Comparison of ENCODE assay signal across 12 cellular contexts in the genomic region with DNA sequence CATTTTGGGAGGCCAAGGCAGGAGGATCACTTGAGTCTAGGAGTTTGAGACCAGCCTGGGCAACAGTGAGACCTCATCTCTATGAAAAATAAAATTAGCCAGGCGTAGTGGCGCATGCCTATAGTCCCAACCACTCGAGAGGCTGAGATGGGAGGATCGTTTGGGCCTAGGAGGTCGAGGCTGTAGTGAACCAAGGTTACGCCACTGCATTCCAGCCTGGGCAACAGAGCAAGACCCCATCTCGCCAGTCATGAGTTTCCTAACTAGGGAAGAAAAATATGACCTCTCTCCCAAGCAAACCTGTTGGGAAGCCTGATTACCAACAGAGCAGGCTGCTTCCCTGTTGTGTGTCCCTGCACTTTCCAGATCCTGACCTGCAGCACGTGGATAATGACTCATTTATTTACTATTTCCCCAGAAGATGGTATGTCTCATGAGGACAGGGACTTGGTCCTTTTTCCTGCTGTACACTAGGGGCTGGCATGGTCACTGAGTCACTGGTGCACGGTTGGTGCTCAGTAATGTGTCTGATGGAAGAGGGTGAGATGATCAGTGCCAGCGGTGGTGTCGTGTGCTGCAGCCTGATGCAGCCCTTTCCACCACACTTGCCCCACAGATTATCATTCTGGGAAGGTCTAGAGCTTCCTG. TPM values are rescaled to one million over a fixed set of nuclear protein-coding genes. Genes with fewer than 3 reads are reported as not detected.
A peak's percentile ranks its signal among the peaks of the same experiment; 100 is the strongest.
DNase-seq lines count a peak whose midpoint lies in the region; ATAC-seq, FAIRE-seq and TF ChIP-seq lines count a peak whose summit lies in the region.
"Had no signal": no experiment of that assay in that cellular context is flagged by ENCODE, and none has a peak within 500 bp of the region (broad histone marks: within the 10 kb centered on the region; RNA-seq: fewer than 3 reads in every experiment).

No MANE protein-coding gene starts in this region.

- no peaks in the 10 kb centered on the region for H4K20me1 ChIP-seq in HepG2 (ENCODE audit: insufficient read depth, low read length)

- intact Hi-C loops in HepG2 (cut with micrococcal nuclease; ENCODE audit: unreplicated experiment): loop anchor here (10.0 kb wide), 1 partner anchor 187 kb away; a partner anchor contains a TSS
- intact Hi-C loops in testis (cut with DNase I; ENCODE audit: low total_unique reads): no loop called here
- intact Hi-C loops in activated T-helper 2 cell treated with anti-CD3 and anti-CD28 coated beads, Interferon-gamma antibody, Interleukin-2, Interleukin-4, amounts not matched to agents 10 μg/mL and 5 μg/mL and 100 μg/mL, durations not matched to agents 14 hours and 24 hours and 36 hours (cut with micrococcal nuclease): no loop called here

- H3K79me2 ChIP-seq in HepG2 (ENCODE audit: insufficient read depth, low read length): no peaks in the 10 kb centered on the region

- H3K27ac ChIP-seq in caudate nucleus (ENCODE audit: low read depth, low read length): peak overlapping the region; percentile 92
- no peak overlapping the region for H3K27ac ChIP-seq in HepG2 (ENCODE audit: extremely low read length, insufficient read depth, low read length)
- peak overlapping the region; percentile 24 to 83 for H3K27ac ChIP-seq in testis

- no peak for ATAC-seq in HepG2
- ATAC-seq in GM21723 (IDR thresholded peaks at IDR 0.05; ENCODE audit: unreplicated experiment): no peak

- no peaks in the 10 kb centered on the region for H3K9me3 Mint-ChIP-seq in glutamatergic neuron (ENCODE audit: unreplicated experiment)
- no peaks in the 10 kb centered on the region for H3K9me3 Mint-ChIP-seq in activated T-helper 2 cell treated with anti-CD3 and anti-CD28 coated beads, Interferon-gamma antibody, Interleukin-2, Interleukin-4, amounts not matched to agents 10 μg/mL and 5 μg/mL and 100 μg/mL, durations not matched to agents 14 hours and 24 hours and 36 hours
- H3K9me3 Mint-ChIP-seq: nephron had no signal

- H3K27me3 ChIP-seq in HepG2 (ENCODE audit: control insufficient read depth in 1 of 2, insufficient read depth in 2 of 2, low read length in 2 of 2): no peaks in the 10 kb centered on the region
- H3K27me3 ChIP-seq in testis: no peaks in the 10 kb centered on the region

- DNase-seq in DMS53 (lab: John Stamatoyannopoulos, UW) (peak; percentile 26), DMS53 treated with DMSO at 0.1 percent for 48 hours (lab: John Stamatoyannopoulos, UW; ENCODE audit: unreplicated experiment) (no peak), caudate nucleus (lab: John Stamatoyannopoulos, UW) (no peak), HepG2 (ENCODE audit: low spot score) (no peak), testis (no peak), glutamatergic neuron (no peak)
- DNase-seq in activated T-helper 2 cell treated with anti-CD3 and anti-CD28 coated beads, Interferon-gamma antibody, Interleukin-2, Interleukin-4, amounts not matched to agents 10 μg/mL and 5 μg/mL and 100 μg/mL, durations not matched to agents 14 hours and 24 hours and 36 hours (ENCODE audit: low spot score): no peak
- DNase-seq: NCI-H226 had no signal

- no peaks in the 10 kb centered on the region for H3K36me3 Mint-ChIP-seq in glutamatergic neuron (ENCODE audit: unreplicated experiment)
- H3K36me3 Mint-ChIP-seq in activated T-helper 2 cell treated with anti-CD3 and anti-CD28 coated beads, Interferon-gamma antibody, Interleukin-2, Interleukin-4, amounts not matched to agents 10 μg/mL and 5 μg/mL and 100 μg/mL, durations not matched to agents 14 hours and 24 hours and 36 hours (ENCODE audit: low read depth): peaks cover 75% of the 10 kb centered on the region

- TF ChIP-seq EP300 in HepG2 (IDR thresholded peaks at IDR 0.05; ENCODE audit: low read depth in 2 of 2, low read length in 2 of 2): 0 out of 4 replicates have a peak, but pooled peaks of 1 of the 2 experiments have one; percentile 21
- TF ChIP-seq EP300 in HepG2 (CRISPR knock-in tag; IDR thresholded peaks at IDR 0.05; ENCODE audit: borderline replicate concordance): no peak

- FAIRE-seq in HepG2 (lab: Jason Lieb, UNC): no peak
- FAIRE-seq: frontal cortex, G401.6 had no signal

- no peak for TF ChIP-seq RAD21 in HepG2 (CRISPR knock-in tag; IDR thresholded peaks at IDR 0.05)

- no peak overlapping the region for H2AFZ ChIP-seq in HepG2 (ENCODE audit: low read length)

- POLR2A ChIA-PET in HepG2 (lab: Yijun Ruan, JAX): interaction anchor here (0.7 to 2.5 kb wide), 4 partner anchors 18 to 69 kb away, joined by 3 to 11 read pairs (median 4); a partner anchor contains a TSS

- H3K9me3 ChIP-seq in HepG2 (ENCODE audit: low read length) (no peaks in the 10 kb centered on the region), testis (no peaks in the 10 kb centered on the region)

- no peak overlapping the region for H3K9ac ChIP-seq in HepG2 (ENCODE audit: insufficient read depth, low read depth, low read length)

- H3K4me1 ChIP-seq in HepG2 (ENCODE audit: insufficient read depth, low read length) (peaks cover 32% of the 10 kb centered on the region), testis (peaks cover 26% of the 10 kb centered on the region)

- in situ Hi-C loops in HepG2 (cut with HindIII; ENCODE audit: extremely low pct_ligation_motif_present, low pct_unique_long_range_greater_than_20kb): no loop called here

- peaks cover 51 to 89% of the 10 kb centered on the region in 2 experiments for H3K36me3 ChIP-seq in HepG2 (replicated peaks in 1 of 2; ENCODE audit: control insufficient read depth in 1 of 2, insufficient read depth in 2 of 2, low read length in 2 of 2)
- no peaks in the 10 kb centered on the region for H3K36me3 ChIP-seq in testis (ENCODE audit: low read depth, missing control alignments)

- H3K27ac Mint-ChIP-seq in glutamatergic neuron (ENCODE audit: unreplicated experiment): no peak overlapping the region
- no peak overlapping the region for H3K27ac Mint-ChIP-seq in activated T-helper 2 cell treated with anti-CD3 and anti-CD28 coated beads, Interferon-gamma antibody, Interleukin-2, Interleukin-4, amounts not matched to agents 10 μg/mL and 5 μg/mL and 100 μg/mL, durations not matched to agents 14 hours and 24 hours and 36 hours
- H3K27ac Mint-ChIP-seq: nephron had no signal

- H3K4me3 ChIP-seq in HepG2 (replicated peaks in 1 of 3; ENCODE audit: insufficient read depth in 1 of 3, low read depth in 2 of 3, low read length in 3 of 3) (no peak overlapping the region), testis (no peak overlapping the region)

- WGBS in HepG2 (ENCODE audit: low lambda C conversion rate): 91% methylated on average over 10 of the region's 11 CpGs
- WGBS in testis, 2 donors: 89 to 92% methylated on average over 11 of the region's 11 CpGs

- no peak for TF ChIP-seq CTCF in HepG2 (CRISPR knock-in tag; IDR thresholded peaks at IDR 0.05)
- no peak for TF ChIP-seq CTCF in testis (IDR thresholded peaks at IDR 0.05)
- no peak for TF ChIP-seq CTCF in glutamatergic neuron (IDR thresholded peaks at IDR 0.05; ENCODE audit: partially characterized antibody, unreplicated experiment)

- H3K4me2 ChIP-seq in HepG2 (ENCODE audit: low read depth, low read length): no peak overlapping the region

- no peak for TF ChIP-seq POLR2A in HepG2 (IDR thresholded peaks at IDR 0.05; ENCODE audit: insufficient read depth in 1 of 2, low read depth in 2 of 2, low read length in 2 of 2)
- no peak for TF ChIP-seq POLR2A in testis (IDR thresholded peaks at IDR 0.05)

- no TSS peak for BruUV-seq in HepG2 (replicated peaks; lab: Mats Ljungman, UMichigan)

- CTCF ChIA-PET in HepG2 (lab: Yijun Ruan, JAX; ENCODE audit: low intra/inter-chr PET ratio, low total read pairs): interaction anchor here (1.0 kb wide), 1 partner anchor 44 kb away, joined by 4 read pairs; a partner anchor contains a TSS

- no peaks in the 10 kb centered on the region for H3K27me3 Mint-ChIP-seq in glutamatergic neuron (ENCODE audit: unreplicated experiment)
- no peaks in the 10 kb centered on the region for H3K27me3 Mint-ChIP-seq in activated T-helper 2 cell treated with anti-CD3 and anti-CD28 coated beads, Interferon-gamma antibody, Interleukin-2, Interleukin-4, amounts not matched to agents 10 μg/mL and 5 μg/mL and 100 μg/mL, durations not matched to agents 14 hours and 24 hours and 36 hours (ENCODE audit: low read depth)

- no peak overlapping the region for H3K4me3 Mint-ChIP-seq in glutamatergic neuron (ENCODE audit: unreplicated experiment)
- no peak overlapping the region for H3K4me3 Mint-ChIP-seq in activated T-helper 2 cell treated with anti-CD3 and anti-CD28 coated beads, Interferon-gamma antibody, Interleukin-2, Interleukin-4, amounts not matched to agents 10 μg/mL and 5 μg/mL and 100 μg/mL, durations not matched to agents 14 hours and 24 hours and 36 hours (ENCODE audit: low read depth)
- H3K4me3 Mint-ChIP-seq: nephron had no signal

- no peaks in the 10 kb centered on the region for H3K4me1 Mint-ChIP-seq in glutamatergic neuron (ENCODE audit: low read depth, unreplicated experiment)
- H3K4me1 Mint-ChIP-seq in activated T-helper 2 cell treated with anti-CD3 and anti-CD28 coated beads, Interferon-gamma antibody, Interleukin-2, Interleukin-4, amounts not matched to agents 10 μg/mL and 5 μg/mL and 100 μg/mL, durations not matched to agents 14 hours and 24 hours and 36 hours (ENCODE audit: low read depth): peaks cover 1% of the 10 kb centered on the region
- H3K4me1 Mint-ChIP-seq: nephron had no signal

RNA-seq across cellular contexts. Expression of a gene that starts 30.8 kb away (rescaled TPM):
- total RNA-seq in HepG2 (2016; rRNA removed; fragmentation: Illumina TruSeq; extraction: Trizol) (142 and 194 TPM in 2 replicates), testis (10 to 100 TPM; 76.1 to 79.0 TPM), glutamatergic neuron (ENCODE audit: unreplicated experiment) (96.5 TPM)
- total RNA-seq in HepG2 (2016; cell fraction: cytosol; rRNA removed; fragmentation: Illumina TruSeq; extraction: Trizol; ENCODE audit: low read depth): 26.5 and 28.3 TPM in 2 replicates
- total RNA-seq in HepG2 (2016; cell fraction: insoluble cytoplasmic fraction; rRNA removed; fragmentation: Illumina TruSeq; extraction: Trizol): 140 and 195 TPM in 2 replicates
- 38.6 and 40.6 TPM in 2 replicates for total RNA-seq in HepG2 (2016; cell fraction: membrane; rRNA removed; fragmentation: Illumina TruSeq; extraction: Trizol)
- 107 and 123 TPM in 2 replicates for total RNA-seq in HepG2 (2016; cell fraction: nucleus; rRNA removed; fragmentation: Illumina TruSeq; extraction: Trizol)
- polyA plus RNA-seq in HepG2 (2011; rRNA removed) (71.9 and 75.7 TPM in 2 replicates), testis (ENCODE audit: insufficient read depth, low read depth, low replicate concordance) (143 TPM)
- polyA plus RNA-seq in HepG2 (2011; cell fraction: cytosol; rRNA removed): 38.6 and 40.9 TPM in 2 replicates
- polyA plus RNA-seq in HepG2 (2011; cell fraction: nucleus; rRNA removed): 44.4 and 51.3 TPM in 2 replicates
- polyA plus RNA-seq in HepG2 (2012): 109 and 117 TPM in 2 replicates
- 13.3 and 16.4 TPM in 2 replicates for polyA plus RNA-seq in HepG2 (2016; cell fraction: cytosol; fragmentation: Illumina TruSeq; extraction: Trizol; ENCODE audit: low read depth)
- polyA plus RNA-seq in HepG2 (2016; cell fraction: insoluble cytoplasmic fraction; fragmentation: Illumina TruSeq; extraction: Trizol; ENCODE audit: low read depth): 189 and 216 TPM in 2 replicates
- 22.9 and 24.5 TPM in 2 replicates for polyA plus RNA-seq in HepG2 (2016; cell fraction: membrane; fragmentation: Illumina TruSeq; extraction: Trizol; ENCODE audit: low read depth)
- polyA plus RNA-seq in HepG2 (2016; cell fraction: nucleus; fragmentation: Illumina TruSeq; extraction: Trizol; ENCODE audit: insufficient read depth, low read depth): 111 and 125 TPM in 2 replicates
- polyA minus RNA-seq in HepG2 (2011; rRNA and poly(A)+ RNA removed; ENCODE audit: low replicate concordance): 63.5 and 95.4 TPM in 2 replicates
- 254 and 276 TPM in 2 replicates for polyA minus RNA-seq in HepG2 (2011; cell fraction: cytosol; rRNA and poly(A)+ RNA removed)
- 44.7 and 70.7 TPM in 2 replicates for polyA minus RNA-seq in HepG2 (2011; cell fraction: nucleus; rRNA and poly(A)+ RNA removed)
- total RNA-seq in activated T-helper 2 cell treated with anti-CD3 and anti-CD28 coated beads, Interferon-gamma antibody, Interleukin-2, Interleukin-4, amounts not matched to agents 10 μg/mL and 5 μg/mL and 100 μg/mL, durations not matched to agents 14 hours and 24 hours and 36 hours: 165 and 173 TPM in 2 replicates

RNA-seq across cellular contexts. Expression of a gene that starts 40.4 kb away (rescaled TPM):
- 5.5 and 11.3 TPM in 2 replicates for total RNA-seq in HepG2 (2016; rRNA removed; fragmentation: Illumina TruSeq; extraction: Trizol)
- total RNA-seq in HepG2 (2016; cell fraction: cytosol; rRNA removed; fragmentation: Illumina TruSeq; extraction: Trizol; ENCODE audit: low read depth): 5.6 and 8.7 TPM in 2 replicates
- total RNA-seq in HepG2 (2016; cell fraction: insoluble cytoplasmic fraction; rRNA removed; fragmentation: Illumina TruSeq; extraction: Trizol): 6.2 and 9.4 TPM in 2 replicates
- total RNA-seq in HepG2 (2016; cell fraction: membrane; rRNA removed; fragmentation: Illumina TruSeq; extraction: Trizol): 23.5 and 28.9 TPM in 2 replicates
- total RNA-seq in HepG2 (2016; cell fraction: nucleus; rRNA removed; fragmentation: Illumina TruSeq; extraction: Trizol): 4.2 and 4.3 TPM in 2 replicates
- polyA plus RNA-seq in HepG2 (2011; rRNA removed): 39.1 and 46.1 TPM in 2 replicates
- 28.6 and 40.9 TPM in 2 replicates for polyA plus RNA-seq in HepG2 (2011; cell fraction: cytosol; rRNA removed)
- polyA plus RNA-seq in HepG2 (2011; cell fraction: nucleus; rRNA removed): 37.4 and 43.6 TPM in 2 replicates
- 8.5 and 22.4 TPM in 2 replicates for polyA plus RNA-seq in HepG2 (2012)
- polyA plus RNA-seq in HepG2 (2016; cell fraction: cytosol; fragmentation: Illumina TruSeq; extraction: Trizol; ENCODE audit: low read depth): 17.4 and 19.5 TPM in 2 replicates
- 14.0 and 24.9 TPM in 2 replicates for polyA plus RNA-seq in HepG2 (2016; cell fraction: insoluble cytoplasmic fraction; fragmentation: Illumina TruSeq; extraction: Trizol; ENCODE audit: low read depth)
- 30.5 and 46.5 TPM in 2 replicates for polyA plus RNA-seq in HepG2 (2016; cell fraction: membrane; fragmentation: Illumina TruSeq; extraction: Trizol; ENCODE audit: low read depth)
- polyA plus RNA-seq in HepG2 (2016; cell fraction: nucleus; fragmentation: Illumina TruSeq; extraction: Trizol; ENCODE audit: insufficient read depth, low read depth): 24.9 and 28.4 TPM in 2 replicates
- polyA minus RNA-seq in HepG2 (2011; rRNA and poly(A)+ RNA removed; ENCODE audit: low replicate concordance): 68.8 and 256 TPM in 2 replicates
- polyA minus RNA-seq in HepG2 (2011; cell fraction: cytosol; rRNA and poly(A)+ RNA removed): 26.0 and 39.9 TPM in 2 replicates
- polyA minus RNA-seq in HepG2 (2011; cell fraction: nucleus; rRNA and poly(A)+ RNA removed): 13.4 and 15.7 TPM in 2 replicates
- total RNA-seq in testis: 100 to 1,000 TPM in 1 of 2 donors, 10 to 100 TPM in 1; 86.3 to 106 TPM
- 62.2 TPM for polyA plus RNA-seq in testis (ENCODE audit: insufficient read depth, low read depth, low replicate concordance)
- total RNA-seq in glutamatergic neuron (ENCODE audit: unreplicated experiment): 6.2 TPM
- total RNA-seq in activated T-helper 2 cell treated with anti-CD3 and anti-CD28 coated beads, Interferon-gamma antibody, Interleukin-2, Interleukin-4, amounts not matched to agents 10 μg/mL and 5 μg/mL and 100 μg/mL, durations not matched to agents 14 hours and 24 hours and 36 hours: 4.0 and 4.4 TPM in 2 replicates

RNA-seq across cellular contexts. Expression of a gene that starts 40.5 kb away (rescaled TPM):
- 29.2 and 31.1 TPM in 2 replicates for total RNA-seq in HepG2 (2016; rRNA removed; fragmentation: Illumina TruSeq; extraction: Trizol)
- 17.8 and 18.9 TPM in 2 replicates for total RNA-seq in HepG2 (2016; cell fraction: cytosol; rRNA removed; fragmentation: Illumina TruSeq; extraction: Trizol; ENCODE audit: low read depth)
- total RNA-seq in HepG2 (2016; cell fraction: insoluble cytoplasmic fraction; rRNA removed; fragmentation: Illumina TruSeq; extraction: Trizol): 29.3 and 30.4 TPM in 2 replicates
- total RNA-seq in HepG2 (2016; cell fraction: membrane; rRNA removed; fragmentation: Illumina TruSeq; extraction: Trizol): 31.0 and 36.7 TPM in 2 replicates
- 13.3 and 14.3 TPM in 2 replicates for total RNA-seq in HepG2 (2016; cell fraction: nucleus; rRNA removed; fragmentation: Illumina TruSeq; extraction: Trizol)
- polyA plus RNA-seq in HepG2 (2011; rRNA removed): 25.9 and 30.2 TPM in 2 replicates
- 27.0 and 35.9 TPM in 2 replicates for polyA plus RNA-seq in HepG2 (2011; cell fraction: cytosol; rRNA removed)
- polyA plus RNA-seq in HepG2 (2011; cell fraction: nucleus; rRNA removed): 35.9 and 42.1 TPM in 2 replicates
- polyA plus RNA-seq in HepG2 (2012): 21.9 and 25.6 TPM in 2 replicates
- polyA plus RNA-seq in HepG2 (2016; cell fraction: cytosol; fragmentation: Illumina TruSeq; extraction: Trizol; ENCODE audit: low read depth): 14.2 and 18.1 TPM in 2 replicates
- 30.0 and 35.6 TPM in 2 replicates for polyA plus RNA-seq in HepG2 (2016; cell fraction: insoluble cytoplasmic fraction; fragmentation: Illumina TruSeq; extraction: Trizol; ENCODE audit: low read depth)
- polyA plus RNA-seq in HepG2 (2016; cell fraction: membrane; fragmentation: Illumina TruSeq; extraction: Trizol; ENCODE audit: low read depth): 26.8 and 28.1 TPM in 2 replicates
- 28.5 and 31.2 TPM in 2 replicates for polyA plus RNA-seq in HepG2 (2016; cell fraction: nucleus; fragmentation: Illumina TruSeq; extraction: Trizol; ENCODE audit: insufficient read depth, low read depth)
- 34.7 and 107 TPM in 2 replicates for polyA minus RNA-seq in HepG2 (2011; rRNA and poly(A)+ RNA removed; ENCODE audit: low replicate concordance)
- 36.1 and 39.1 TPM in 2 replicates for polyA minus RNA-seq in HepG2 (2011; cell fraction: cytosol; rRNA and poly(A)+ RNA removed)
- polyA minus RNA-seq in HepG2 (2011; cell fraction: nucleus; rRNA and poly(A)+ RNA removed): 14.9 and 19.5 TPM in 2 replicates
- total RNA-seq in testis: 10 to 100 TPM; 63.1 to 72.5 TPM
- 33.2 TPM for polyA plus RNA-seq in testis (ENCODE audit: insufficient read depth, low read depth, low replicate concordance)
- total RNA-seq in glutamatergic neuron (ENCODE audit: unreplicated experiment): 39.9 TPM
- 30.0 and 31.0 TPM in 2 replicates for total RNA-seq in activated T-helper 2 cell treated with anti-CD3 and anti-CD28 coated beads, Interferon-gamma antibody, Interleukin-2, Interleukin-4, amounts not matched to agents 10 μg/mL and 5 μg/mL and 100 μg/mL, durations not matched to agents 14 hours and 24 hours and 36 hours

RNA-seq across cellular contexts. Expression of a gene that starts 43.6 kb away (rescaled TPM):
- 8.8 and 16.1 TPM in 2 replicates for total RNA-seq in HepG2 (2016; rRNA removed; fragmentation: Illumina TruSeq; extraction: Trizol)
- total RNA-seq in HepG2 (2016; cell fraction: cytosol; rRNA removed; fragmentation: Illumina TruSeq; extraction: Trizol; ENCODE audit: low read depth): 8.0 and 13.0 TPM in 2 replicates
- 9.5 and 14.6 TPM in 2 replicates for total RNA-seq in HepG2 (2016; cell fraction: insoluble cytoplasmic fraction; rRNA removed; fragmentation: Illumina TruSeq; extraction: Trizol)
- total RNA-seq in HepG2 (2016; cell fraction: membrane; rRNA removed; fragmentation: Illumina TruSeq; extraction: Trizol): 12.4 and 18.3 TPM in 2 replicates
- total RNA-seq in HepG2 (2016; cell fraction: nucleus; rRNA removed; fragmentation: Illumina TruSeq; extraction: Trizol): 15.2 and 17.1 TPM in 2 replicates
- polyA plus RNA-seq in HepG2 (2011; rRNA removed): 26.9 and 34.1 TPM in 2 replicates
- polyA plus RNA-seq in HepG2 (2011; cell fraction: cytosol; rRNA removed): 12.2 and 17.4 TPM in 2 replicates
- polyA plus RNA-seq in HepG2 (2011; cell fraction: nucleus; rRNA removed): 71.5 and 77.5 TPM in 2 replicates
- 16.9 and 20.5 TPM in 2 replicates for polyA plus RNA-seq in HepG2 (2012)
- 9.2 and 14.3 TPM in 2 replicates for polyA plus RNA-seq in HepG2 (2016; cell fraction: cytosol; fragmentation: Illumina TruSeq; extraction: Trizol; ENCODE audit: low read depth)
- 9.9 and 13.7 TPM in 2 replicates for polyA plus RNA-seq in HepG2 (2016; cell fraction: insoluble cytoplasmic fraction; fragmentation: Illumina TruSeq; extraction: Trizol; ENCODE audit: low read depth)
- 10.5 and 15.2 TPM in 2 replicates for polyA plus RNA-seq in HepG2 (2016; cell fraction: membrane; fragmentation: Illumina TruSeq; extraction: Trizol; ENCODE audit: low read depth)
- polyA plus RNA-seq in HepG2 (2016; cell fraction: nucleus; fragmentation: Illumina TruSeq; extraction: Trizol; ENCODE audit: insufficient read depth, low read depth): 36.2 and 39.6 TPM in 2 replicates
- 6.9 and 21.9 TPM in 2 replicates for polyA minus RNA-seq in HepG2 (2011; rRNA and poly(A)+ RNA removed; ENCODE audit: low replicate concordance)
- polyA minus RNA-seq in HepG2 (2011; cell fraction: cytosol; rRNA and poly(A)+ RNA removed): 8.3 and 8.4 TPM in 2 replicates
- 26.9 and 36.2 TPM in 2 replicates for polyA minus RNA-seq in HepG2 (2011; cell fraction: nucleus; rRNA and poly(A)+ RNA removed)
- 1 to 10 TPM; 8.3 to 9.1 TPM for total RNA-seq in testis
- 7.5 TPM for polyA plus RNA-seq in testis (ENCODE audit: insufficient read depth, low read depth, low replicate concordance)
- 3.7 TPM for total RNA-seq in glutamatergic neuron (ENCODE audit: unreplicated experiment)
- 12.8 and 15.9 TPM in 2 replicates for total RNA-seq in activated T-helper 2 cell treated with anti-CD3 and anti-CD28 coated beads, Interferon-gamma antibody, Interleukin-2, Interleukin-4, amounts not matched to agents 10 μg/mL and 5 μg/mL and 100 μg/mL, durations not matched to agents 14 hours and 24 hours and 36 hours

RNA-seq across cellular contexts. Expression of a gene that starts 56.4 kb away (rescaled TPM):
- 10.5 and 14.8 TPM in 2 replicates for total RNA-seq in HepG2 (2016; rRNA removed; fragmentation: Illumina TruSeq; extraction: Trizol)
- 2.7 and 3.3 TPM in 2 replicates for total RNA-seq in HepG2 (2016; cell fraction: cytosol; rRNA removed; fragmentation: Illumina TruSeq; extraction: Trizol; ENCODE audit: low read depth)
- 11.7 and 13.0 TPM in 2 replicates for total RNA-seq in HepG2 (2016; cell fraction: insoluble cytoplasmic fraction; rRNA removed; fragmentation: Illumina TruSeq; extraction: Trizol)
- total RNA-seq in HepG2 (2016; cell fraction: membrane; rRNA removed; fragmentation: Illumina TruSeq; extraction: Trizol): 8.9 and 9.5 TPM in 2 replicates
- 13.8 and 14.0 TPM in 2 replicates for total RNA-seq in HepG2 (2016; cell fraction: nucleus; rRNA removed; fragmentation: Illumina TruSeq; extraction: Trizol)
- 16.3 and 16.6 TPM in 2 replicates for polyA plus RNA-seq in HepG2 (2011; rRNA removed)
- 13.7 and 14.0 TPM in 2 replicates for polyA plus RNA-seq in HepG2 (2011; cell fraction: cytosol; rRNA removed)
- 34.1 and 37.3 TPM in 2 replicates for polyA plus RNA-seq in HepG2 (2011; cell fraction: nucleus; rRNA removed)
- 17.5 and 20.8 TPM in 2 replicates for polyA plus RNA-seq in HepG2 (2012)
- polyA plus RNA-seq in HepG2 (2016; cell fraction: cytosol; fragmentation: Illumina TruSeq; extraction: Trizol; ENCODE audit: low read depth): 2.7 and 3.3 TPM in 2 replicates
- polyA plus RNA-seq in HepG2 (2016; cell fraction: insoluble cytoplasmic fraction; fragmentation: Illumina TruSeq; extraction: Trizol; ENCODE audit: low read depth): 36.1 and 41.5 TPM in 2 replicates
- polyA plus RNA-seq in HepG2 (2016; cell fraction: membrane; fragmentation: Illumina TruSeq; extraction: Trizol; ENCODE audit: low read depth): 10.3 and 12.9 TPM in 2 replicates
- polyA plus RNA-seq in HepG2 (2016; cell fraction: nucleus; fragmentation: Illumina TruSeq; extraction: Trizol; ENCODE audit: insufficient read depth, low read depth): 51.0 and 51.8 TPM in 2 replicates
- 8.8 and 11.0 TPM in 2 replicates for polyA minus RNA-seq in HepG2 (2011; rRNA and poly(A)+ RNA removed; ENCODE audit: low replicate concordance)
- polyA minus RNA-seq in HepG2 (2011; cell fraction: cytosol; rRNA and poly(A)+ RNA removed): 10.7 and 11.5 TPM in 2 replicates
- polyA minus RNA-seq in HepG2 (2011; cell fraction: nucleus; rRNA and poly(A)+ RNA removed): 17.1 and 27.5 TPM in 2 replicates
- total RNA-seq in testis: 10 to 100 TPM; 51.8 to 68.8 TPM
- 38.8 TPM for polyA plus RNA-seq in testis (ENCODE audit: insufficient read depth, low read depth, low replicate concordance)
- total RNA-seq in glutamatergic neuron (ENCODE audit: unreplicated experiment): 13.0 TPM
- 46.4 and 48.1 TPM in 2 replicates for total RNA-seq in activated T-helper 2 cell treated with anti-CD3 and anti-CD28 coated beads, Interferon-gamma antibody, Interleukin-2, Interleukin-4, amounts not matched to agents 10 μg/mL and 5 μg/mL and 100 μg/mL, durations not matched to agents 14 hours and 24 hours and 36 hours
